Comparison of ENCODE assay signal across 9 cellular contexts in the genomic region with DNA sequence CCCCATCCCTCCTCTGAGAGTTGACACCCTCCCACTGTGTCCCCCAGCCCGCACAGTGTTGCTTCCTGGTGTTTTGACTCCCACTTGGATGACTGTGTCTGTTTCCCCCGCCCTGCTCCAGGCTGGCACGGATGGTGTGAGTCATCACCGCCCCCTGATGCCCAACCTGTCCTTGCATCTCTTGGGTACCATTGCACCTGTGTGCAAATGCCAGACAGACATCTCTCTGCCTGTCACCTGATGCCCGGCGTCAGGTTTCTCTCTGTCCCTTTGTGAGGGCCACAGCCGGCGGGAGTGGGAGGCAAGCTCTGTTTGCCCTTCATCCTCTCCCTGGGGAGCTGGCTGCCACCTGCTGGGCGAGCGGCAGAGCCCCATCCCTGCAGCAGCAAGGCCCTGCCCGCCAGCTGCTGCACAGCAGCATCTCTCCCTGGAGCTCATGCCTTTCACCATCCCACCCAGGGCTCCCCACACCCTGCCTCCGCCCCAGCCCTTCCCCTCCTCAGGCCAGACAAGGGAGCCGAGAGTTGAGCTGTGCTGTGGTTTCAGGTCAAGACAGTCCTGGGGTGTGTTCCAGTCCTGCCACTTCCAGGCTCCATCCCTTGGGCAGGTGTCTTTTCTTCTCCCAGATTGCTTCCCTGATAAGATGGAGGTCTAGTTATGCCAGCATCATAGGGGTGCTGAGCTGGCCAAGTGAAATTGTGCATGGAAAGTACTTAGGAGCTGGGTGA. TPM values are rescaled to one million over a fixed set of nuclear protein-coding genes. Genes with fewer than 3 reads are reported as not detected.
DNase-seq lines count a peak whose midpoint lies in the region; ATAC-seq, FAIRE-seq and TF ChIP-seq lines count a peak whose summit lies in the region.
"Had no signal": no experiment of that assay in that cellular context is flagged by ENCODE, and none has a peak within 500 bp of the region (broad histone marks: within the 10 kb centered on the region; RNA-seq: fewer than 3 reads in every experiment).

No MANE protein-coding gene starts in this region.

- H3K4me1 ChIP-seq in pancreas = no peaks in the 10 kb centered on the region

- H3K27me3 ChIP-seq in pancreas = no peaks in the 10 kb centered on the region

- H3K4me3 ChIP-seq in pancreas = no peak overlapping the region

- no peaks in the 10 kb centered on the region for H3K9me3 Mint-ChIP-seq in mesothelial cell of epicardium

- intact Hi-C loops in pancreas (cut with DNase I) = no loop called here

- WGBS in pancreas, 2 donors = 59 to 64% methylated on average over 13 of the region's 13 CpGs

- TF ChIP-seq CTCF in pancreas (IDR thresholded peaks at IDR 0.05) = no peak
- TF ChIP-seq CTCF in mesothelial cell of epicardium (IDR thresholded peaks at IDR 0.05; ENCODE audit: unreplicated experiment) = no peak

- H3K27ac ChIP-seq in pancreas = no peak overlapping the region

- ATAC-seq in pancreas (peak in 3 of 4 donors; percentile 53 to 61 (median 60)), HG03342 (IDR thresholded peaks at IDR 0.05; ENCODE audit: unreplicated experiment) (no peak), HG02571 (IDR thresholded peaks at IDR 0.05; ENCODE audit: unreplicated experiment) (no peak)

- FAIRE-seq in pancreas (lab: Jason Lieb, UNC) = no peak
- FAIRE-seq: A204.1 had no signal

- DNase-seq in DMS 273 (lab: John Stamatoyannopoulos, UW; ENCODE audit: unreplicated experiment) (peak; percentile 56), DMS 273 treated with DMSO at 0.1 percent for 48 hours (lab: John Stamatoyannopoulos, UW) (no peak), NCI-H187 treated with DMSO at 0.1 percent for 48 hours (lab: John Stamatoyannopoulos, UW) (peak; percentile 87), amygdala (lab: John Stamatoyannopoulos, UW) (peak in 41 of 56 donors; percentile 6 to 81 (median 35)), pancreas (no peak), mesothelial cell of epicardium (ENCODE audit: low spot score in 2 of 2, unreplicated experiment in 2 of 2) (no peak)

- no peaks in the 10 kb centered on the region for H3K36me3 ChIP-seq in pancreas

- H3K27me3 Mint-ChIP-seq in mesothelial cell of epicardium (ENCODE audit: low read depth) = no peaks in the 10 kb centered on the region

- H3K4me1 Mint-ChIP-seq in mesothelial cell of epicardium = no peaks in the 10 kb centered on the region

- no peak overlapping the region for H3K4me3 Mint-ChIP-seq in mesothelial cell of epicardium

- no peaks in the 10 kb centered on the region for H3K9me3 ChIP-seq in pancreas

- no peak overlapping the region for H3K27ac Mint-ChIP-seq in mesothelial cell of epicardium

- H3K36me3 Mint-ChIP-seq in mesothelial cell of epicardium = no peaks in the 10 kb centered on the region

RNA-seq across cellular contexts. Expression of a gene that starts 29.7 kb away (rescaled TPM):
- total RNA-seq in pancreas (under 1 TPM in 2 of 6 donors, not detected in 4; 0.03 to 0.09 TPM), mesothelial cell of epicardium (0.54 to 1.1 TPM (median 0.71 TPM) in 3 replicates)
- polyA plus RNA-seq in pancreas = under 1 TPM; 0.19 to 0.33 TPM

RNA-seq across cellular contexts. Expression of a gene that starts 38.1 kb away (rescaled TPM):
- total RNA-seq in pancreas = 10 to 100 TPM; 13.0 to 18.7 (median 15.1) TPM
- 10 to 100 TPM; 31.7 to 57.4 TPM for polyA plus RNA-seq in pancreas
- total RNA-seq in mesothelial cell of epicardium = 36.2 to 40.7 TPM (median 38.9 TPM) in 3 replicates

RNA-seq across cellular contexts. Expression of a gene that starts 47.0 kb away (rescaled TPM):
- 10 to 100 TPM in 5 of 6 donors, 1 to 10 TPM in 1; 9.7 to 18.9 (median 12.8) TPM for total RNA-seq in pancreas
- polyA plus RNA-seq in pancreas = 10 to 100 TPM; 19.3 to 37.9 TPM
- total RNA-seq in mesothelial cell of epicardium = 42.8 to 48.0 TPM (median 46.7 TPM) in 3 replicates

RNA-seq across cellular contexts. Expression of a gene that starts 47.5 kb away (rescaled TPM):
- 10 to 100 TPM in 1 of 6 donors, 1 to 10 TPM in 5; 4.3 to 12.3 (median 6.3) TPM for total RNA-seq in pancreas
- 1 to 10 TPM; 2.1 to 3.6 TPM for polyA plus RNA-seq in pancreas
- 8.0 to 10.3 TPM (median 8.9 TPM) in 3 replicates for total RNA-seq in mesothelial cell of epicardium

RNA-seq across cellular contexts. Expression of a gene that starts 52.0 kb away (rescaled TPM):
- 10 to 100 TPM in 1 of 6 donors, 1 to 10 TPM in 5; 3.8 to 11.4 (median 7.7) TPM for total RNA-seq in pancreas
- 10 to 100 TPM; 16.6 to 26.2 TPM for polyA plus RNA-seq in pancreas
- total RNA-seq in mesothelial cell of epicardium = 24.2 to 27.5 TPM (median 24.4 TPM) in 3 replicates

Comparison
In these comparisons a context has a peak if more than half of its experiments do, and no peak if none do; other contexts are left out.
1. DNase-seq: peak in DMS 273 (single experiment), NCI-H187 treated with DMSO at 0.1 percent for 48 hours (single experiment) and amygdala (41 of 56); none in DMS 273 treated with DMSO at 0.1 percent for 48 hours (single experiment), pancreas (0 of 6) and mesothelial cell of epicardium (0 of 2).
2. ATAC-seq: peak in pancreas (3 of 4); none in HG03342 (single experiment) and HG02571 (single experiment).